In genomic region chr6:30645989-30646388, GRCh38 we compare ENCODE assay signal across 7 cellular contexts. TPM values are rescaled to one million over a fixed set of nuclear protein-coding genes. Genes with fewer than 3 reads are reported as not detected.
DNase-seq lines count a peak whose midpoint lies in the region; TF ChIP-seq lines count a peak whose summit lies in the region.
"Had no signal": no experiment of that assay in that cellular context is flagged by ENCODE, and none has a peak within 500 bp of the region (broad histone marks: within the 10 kb centered on the region; RNA-seq: fewer than 3 reads in every experiment).

No MANE protein-coding gene starts in this region.

- H3K9ac ChIP-seq in H9 (ENCODE audit: extremely low read depth, insufficient read length, low read length) (no peak overlapping the region), mucosa of stomach (ENCODE audit: low read length) (peak overlapping the region; percentile 93)

- H2AK5ac ChIP-seq in H9 (ENCODE audit: insufficient read length, low read length): no peak overlapping the region

- H2BK5ac ChIP-seq in H9 (ENCODE audit: insufficient read length, low read length): no peak overlapping the region

- H3K27me3 ChIP-seq in H9 (ENCODE audit: insufficient read depth, low read length) (no peaks in the 10 kb centered on the region), mucosa of stomach (ENCODE audit: control insufficient read depth, insufficient read depth, low read length) (no peaks in the 10 kb centered on the region), BE2C (no peaks in the 10 kb centered on the region)

- H3K4me1 ChIP-seq in H9 (ENCODE audit: insufficient read depth, low read length) (no peaks in the 10 kb centered on the region), mucosa of stomach (ENCODE audit: control insufficient read depth, insufficient read depth, low read length) (peaks cover 11% of the 10 kb centered on the region), BE2C (no peaks in the 10 kb centered on the region; the same call in 1 of the 2 replicates)

- DNase-seq in H9 (no peak), Kasumi-1 (lab: John Stamatoyannopoulos, UW) (no peak), BE2C (no peak), substantia nigra (lab: John Stamatoyannopoulos, UW) (no peak)
- DNase-seq: SHP77 had no signal

- H3K27me3 Mint-ChIP-seq in H9 (ENCODE audit: low read depth): no peaks in the 10 kb centered on the region

- no peak overlapping the region for H2BK120ac ChIP-seq in H9 (ENCODE audit: low read depth, low read length, poor library complexity, severe bottlenecking)

- no peak overlapping the region for H3K14ac ChIP-seq in H9 (ENCODE audit: insufficient read depth, low read length)

- peaks cover 12 to 61% (median 55%) of the 10 kb centered on the region in 3 experiments for H3K36me3 Mint-ChIP-seq in H9 (ENCODE audit: insufficient read depth in 1 of 3, low read depth in 3 of 3)

- no peak overlapping the region for H4K8ac ChIP-seq in H9 (replicated peaks; ENCODE audit: insufficient read length, low read depth, low read length)

- H3K56ac ChIP-seq in H9 (ENCODE audit: insufficient read length, low read depth, low read length): no peak overlapping the region

- H3K9me3 ChIP-seq in H9 (ENCODE audit: control insufficient read depth, low read depth, low read length): no peaks in the 10 kb centered on the region
- H3K9me3 ChIP-seq in mucosa of stomach (ENCODE audit: control insufficient read depth, low read length): no peaks in the 10 kb centered on the region
- no peaks in the 10 kb centered on the region for H3K9me3 ChIP-seq in BE2C

- H2BK20ac ChIP-seq in H9 (ENCODE audit: low read depth, low read length, poor library complexity, severe bottlenecking): no peak overlapping the region

- H3K18ac ChIP-seq in H9 (ENCODE audit: insufficient read length, low read depth, low read length): no peak overlapping the region

- peak overlapping the region; percentile 85 to 94 for H3K4me3 Mint-ChIP-seq in H9

- no peaks in the 10 kb centered on the region for H3K36me3 ChIP-seq in mucosa of stomach (ENCODE audit: control insufficient read depth, insufficient read depth, low read length)
- H3K36me3 ChIP-seq in BE2C: peaks cover 2% of the 10 kb centered on the region

- H2BK12ac ChIP-seq in H9 (ENCODE audit: insufficient read length, low read depth, low read length): no peak overlapping the region

- H4K20me1 ChIP-seq in H9 (ENCODE audit: control insufficient read depth, insufficient read depth, insufficient read length): no peaks in the 10 kb centered on the region

- peak overlapping the region; percentile 76 for H3K4me2 ChIP-seq in H9 (ENCODE audit: insufficient read depth, insufficient read length, low read length)

- peaks cover 2% of the 10 kb centered on the region for H3K79me1 ChIP-seq in H9 (ENCODE audit: insufficient read depth, low read depth, low read length, poor library complexity, severe bottlenecking)

- peaks cover 8% of the 10 kb centered on the region for H3K23me2 ChIP-seq in H9 (ENCODE audit: insufficient read length, low read depth, low read length, poor library complexity, severe bottlenecking)

- no peak overlapping the region for H3K27ac ChIP-seq in H9 (ENCODE audit: insufficient read length, low read depth, low read length)
- H3K27ac ChIP-seq in VCaP: peak overlapping the region; percentile 94; the same call in 1 of the 2 replicates
- no peak overlapping the region for H3K27ac ChIP-seq in substantia nigra (ENCODE audit: low read depth, low read length, poor library complexity, severe bottlenecking)

- H3K4me3 ChIP-seq in mucosa of stomach (ENCODE audit: low read length) (no peak overlapping the region), BE2C (ENCODE audit: low read depth, low read length) (no peak overlapping the region)

- H3K4me1 Mint-ChIP-seq in H9: peaks cover 14 to 17% of the 10 kb centered on the region in 2 experiments

- no peaks in the 10 kb centered on the region for H3K79me2 ChIP-seq in H9 (ENCODE audit: insufficient read depth, low read length)

- no peak overlapping the region for H4K91ac ChIP-seq in H9 (ENCODE audit: insufficient read length, low read depth, low read length)

- H3T11ph ChIP-seq in H9 (ENCODE audit: low read length): no peak overlapping the region

- no peak overlapping the region for H4K5ac ChIP-seq in H9 (ENCODE audit: insufficient read length, low read depth, low read length)

- peak overlapping the region in 1 of 3 experiments; percentile 53; a peak in 2 of 7 replicates for H3K27ac Mint-ChIP-seq in H9

- no peak overlapping the region for H3K23ac ChIP-seq in H9 (ENCODE audit: insufficient read length, low read depth, low read length)

- H3K4ac ChIP-seq in H9 (ENCODE audit: low read depth, low read length): no peak overlapping the region

- no peak overlapping the region for H2AFZ ChIP-seq in H9 (ENCODE audit: low read length)

- H3K9me3 Mint-ChIP-seq in H9: no peaks in the 10 kb centered on the region

- WGBS in H9 (ENCODE audit: extremely low coverage, insufficient read length, low lambda C conversion rate): no CpG with 5 or more reads among the region's 1 CpG

- TF ChIP-seq CTCF in H9 (conservative IDR thresholded peaks at IDR 0.05) (no peak), VCaP (conservative IDR thresholded peaks at IDR 0.05) (no peak), BE2C (IDR thresholded peaks at IDR 0.05; ENCODE audit: low read depth, low read length) (no peak)

- H2BK15ac ChIP-seq in H9 (ENCODE audit: low read depth, low read length): no peak overlapping the region

RNA-seq across cellular contexts. Expression of gene C6orf136, which starts 0.9 kb away (rescaled TPM):
- 22.2 and 23.9 TPM in 2 replicates for total RNA-seq in H9 (2021)
- 30.7 TPM for polyA plus RNA-seq in BE2C (2012; ENCODE audit: insufficient read depth, insufficient read length, low read depth)

RNA-seq across cellular contexts. Expression of gene ATAT1, which starts 19.3 kb away (rescaled TPM):
- 19.6 and 20.1 TPM in 2 replicates for total RNA-seq in H9 (2021)
- polyA plus RNA-seq in BE2C (2012; ENCODE audit: insufficient read depth, insufficient read length, low read depth): 9.2 TPM

RNA-seq across cellular contexts. Expression of gene DHX16, which starts 26.8 kb away (rescaled TPM):
- 34.5 and 34.8 TPM in 2 replicates for total RNA-seq in H9 (2021)
- polyA plus RNA-seq in BE2C (2012; ENCODE audit: insufficient read depth, insufficient read length, low read depth): 80.9 TPM

RNA-seq across cellular contexts. Expression of gene MRPS18B, which starts 28.3 kb away (rescaled TPM):
- total RNA-seq in H9 (2021): 49.7 and 54.0 TPM in 2 replicates
- polyA plus RNA-seq in BE2C (2012; ENCODE audit: insufficient read depth, insufficient read length, low read depth): 158 TPM

RNA-seq across cellular contexts. Expression of gene PPP1R10, which starts 28.9 kb away (rescaled TPM):
- total RNA-seq in H9 (2021): 123 and 126 TPM in 2 replicates
- polyA plus RNA-seq in BE2C (2012; ENCODE audit: insufficient read depth, insufficient read length, low read depth): 81.1 TPM
